In the genomic region with DNA sequence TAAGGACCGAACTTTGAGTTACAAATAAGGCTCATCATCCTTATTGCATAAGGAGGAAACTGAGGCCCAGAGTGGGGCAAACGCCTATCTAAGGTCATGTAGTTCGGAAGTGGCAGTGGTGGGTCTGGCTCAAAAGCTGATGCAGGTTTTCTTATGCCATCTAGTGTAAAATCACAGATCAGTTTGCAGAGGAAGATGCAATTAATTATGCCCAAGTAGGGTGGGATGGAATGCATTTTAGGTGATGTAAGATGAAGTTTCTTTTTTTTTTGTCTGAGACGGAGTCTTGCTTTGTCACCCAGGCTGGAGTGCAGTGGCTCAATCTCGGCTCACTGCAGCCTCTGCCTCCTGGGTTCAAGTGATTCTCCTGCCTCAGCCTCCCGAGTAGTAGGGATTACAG, we compare ENCODE assay signal across 10 cellular contexts. TPM values are rescaled to one million over a fixed set of nuclear protein-coding genes. Genes with fewer than 3 reads are reported as not detected.
A peak's percentile ranks its signal among the peaks of the same experiment; 100 is the strongest.
DNase-seq lines count a peak whose midpoint lies in the region; ATAC-seq and TF ChIP-seq lines count a peak whose summit lies in the region.
"Not testable (repeated sequence)": the region's sequence is repeated elsewhere in the genome, so short reads cannot be mapped to it uniquely, and the experiment has no call there.
"Had no signal": no experiment of that assay in that cellular context is flagged by ENCODE, and none has a peak within 500 bp of the region (broad histone marks: within the 10 kb centered on the region; RNA-seq: fewer than 3 reads in every experiment).

No MANE protein-coding gene starts in this region.

- not testable (repeated sequence) for H3K9me2 ChIP-seq in PC-3 (replicated peaks; ENCODE audit: low read length)

- H3K4me1 ChIP-seq in ACC112 (ENCODE audit: control insufficient read depth, insufficient read depth, low read length, unreplicated experiment) (peaks cover 21% of the 10 kb centered on the region), PC-3 (ENCODE audit: insufficient read depth, low read length) (peaks cover 33% of the 10 kb centered on the region), heart right ventricle (peaks cover 8 to 33% (median 30%) of the 10 kb centered on the region in 9 donors), muscle layer of duodenum (ENCODE audit: control insufficient read depth in 1 of 2, insufficient read depth in 2 of 2, low read length in 2 of 2) (peaks cover 19 to 30% of the 10 kb centered on the region in 2 donors)
- H3K4me1 ChIP-seq in colonic mucosa: not testable (repeated sequence)

- H3K4me3 Mint-ChIP-seq in activated T-cell treated with anti-CD3 and anti-CD28 coated beads, Interleukin-2, amount 50 U/mL, for 4 hours: peak overlapping the region; percentile 100

- H3K27me3 Mint-ChIP-seq in activated T-cell treated with anti-CD3 and anti-CD28 coated beads, Interleukin-2, amount 50 U/mL, for 4 hours (ENCODE audit: low read depth): not testable (repeated sequence)

- TF ChIP-seq CTCF in GM12865 (IDR thresholded peaks at IDR 0.05; ENCODE audit: insufficient read depth, low read depth, low read length, missing control alignments); PC-3 (conservative IDR thresholded peaks at IDR 0.05; ENCODE audit: low read depth, low read length); colonic mucosa (IDR thresholded peaks at IDR 0.05); heart right ventricle (IDR thresholded peaks at IDR 0.05): not testable (repeated sequence)

- DNase-seq in GM12865 (ENCODE audit: low read depth); PC-3; activated T-cell treated with anti-CD3 and anti-CD28 coated beads, Interleukin-2, amount 50 U/mL, for 4 hours; colonic mucosa; heart right ventricle: not testable (repeated sequence)

- H3K36me3 Mint-ChIP-seq in activated T-cell treated with anti-CD3 and anti-CD28 coated beads, Interleukin-2, amount 50 U/mL, for 4 hours (ENCODE audit: insufficient read depth): peaks cover 12% of the 10 kb centered on the region

- not testable (repeated sequence) for H3K9me3 ChIP-seq in PC-3 (ENCODE audit: low read length); colonic mucosa; heart right ventricle; muscle layer of duodenum (ENCODE audit: control insufficient read depth in 1 of 2, low read length in 2 of 2)

- not testable (repeated sequence) for H3F3A ChIP-seq in PC-3 (ENCODE audit: low read length, unreplicated experiment)

- H3K27ac ChIP-seq in ACC112 (ENCODE audit: low read depth, low read length); PC-3 (ENCODE audit: low read length): not testable (repeated sequence)
- peak overlapping the region; percentile 98 for H3K27ac ChIP-seq in colonic mucosa
- peak overlapping the region in 3 of 10 donors; percentile 85 to 98 (median 93) for H3K27ac ChIP-seq in heart right ventricle
- peak overlapping the region; percentile 90 for H3K27ac ChIP-seq in muscle layer of duodenum (ENCODE audit: low read length)
- peak overlapping the region in 16 of 21 experiments; percentile 85 to 98 (median 96) for H3K27ac ChIP-seq in skin epidermis

- not testable (repeated sequence) for H2AFZ ChIP-seq in ACC112 (ENCODE audit: low read length, unreplicated experiment); PC-3 (ENCODE audit: low read length)

- H3K27me3 ChIP-seq in ACC112 (ENCODE audit: insufficient read depth, low read length); PC-3 (ENCODE audit: low read length); colonic mucosa; heart right ventricle; muscle layer of duodenum (ENCODE audit: low read depth, low read length): not testable (repeated sequence)

- H3K79me2 ChIP-seq in ACC112 (ENCODE audit: control insufficient read depth, insufficient read depth, low read length, unreplicated experiment) (peaks cover 45% of the 10 kb centered on the region), PC-3 (ENCODE audit: low read length) (peaks cover 58% of the 10 kb centered on the region)

- peaks cover 43% of the 10 kb centered on the region for H3K4me1 Mint-ChIP-seq in activated T-cell treated with anti-CD3 and anti-CD28 coated beads, Interleukin-2, amount 50 U/mL, for 4 hours (ENCODE audit: low read depth)

- peak overlapping the region; percentile 97 for H3K4me2 ChIP-seq in PC-3 (ENCODE audit: low read length)

- H3K36me3 ChIP-seq in ACC112 (ENCODE audit: insufficient read depth, low read length); PC-3 (ENCODE audit: low read depth, low read length); colonic mucosa: not testable (repeated sequence)
- H3K36me3 ChIP-seq in heart right ventricle: peaks cover 0 to 34% (median 2%) of the 10 kb centered on the region in 9 donors
- peaks cover 0 to 14% of the 10 kb centered on the region in 2 donors for H3K36me3 ChIP-seq in muscle layer of duodenum (ENCODE audit: control insufficient read depth in 1 of 2, insufficient read depth in 2 of 2, low read length in 2 of 2)

- BruUV-seq in PC-3 (replicated peaks; lab: Mats Ljungman, UMichigan): not testable (repeated sequence)

- peak overlapping the region; percentile 91 for H3K4me3 ChIP-seq in ACC112 (ENCODE audit: low read depth, low read length)
- H3K4me3 ChIP-seq in GM12865 (ENCODE audit: low read depth, low read length): peak overlapping the region; percentile 73
- H3K4me3 ChIP-seq in PC-3 (ENCODE audit: low read length): peak overlapping the region; percentile 90
- peak overlapping the region; percentile 91 for H3K4me3 ChIP-seq in colonic mucosa
- peak overlapping the region; percentile 62 to 99 (median 92) for H3K4me3 ChIP-seq in heart right ventricle
- peak overlapping the region; percentile 92 for H3K4me3 ChIP-seq in muscle layer of duodenum (ENCODE audit: low read depth in 1 of 2, low read length in 2 of 2)
- peak overlapping the region; percentile 49 to 81 (median 71) for H3K4me3 ChIP-seq in skin epidermis

- intact Hi-C loops in PC-3 (cut with micrococcal nuclease) (loop anchor here (2.0 to 5.0 kb wide), 2 partner anchors 77 to 202 kb away; no protein-coding TSS in a partner anchor), colonic mucosa (cut with DNase I) (loop anchor here (2.0 to 5.0 kb wide), 2 partner anchors 77 to 97 kb away; a partner anchor contains a TSS), heart right ventricle (cut with DNase I) (loop anchor here in 8 of 10 donors (2.0 to 10.0 kb wide), 11 partner anchors 51 to 195 kb away; a partner anchor contains a TSS)

- not testable (repeated sequence) for H3K9me3 Mint-ChIP-seq in activated T-cell treated with anti-CD3 and anti-CD28 coated beads, Interleukin-2, amount 50 U/mL, for 4 hours

- peak overlapping the region; percentile 98 for H3K9ac ChIP-seq in PC-3 (ENCODE audit: low read length)
- H3K9ac ChIP-seq in colonic mucosa (ENCODE audit: low read depth in 2 of 2, low read length in 2 of 2): peak overlapping the region; percentile 79 to 95

- POLR2A ChIA-PET in PC-3 (lab: Charles Lee; ENCODE audit: unreplicated experiment): not testable (repeated sequence)

- 51 to 53% methylated on average over 6 of the region's 6 CpGs for WGBS in heart right ventricle, 2 donors

- H4K20me1 ChIP-seq in PC-3 (ENCODE audit: low read length): peaks cover 12% of the 10 kb centered on the region; the same call in 1 of the 2 replicates

- not testable (repeated sequence) for ATAC-seq in PC-3; activated T-cell treated with anti-CD3 and anti-CD28 coated beads, Interleukin-2, amount 50 U/mL, for 4 hours; heart right ventricle

- CTCF ChIA-PET in PC-3 (lab: Charles Lee): interaction anchor here (0.5 kb wide), 1 partner anchor 55 kb away, joined by 8 read pairs; no protein-coding TSS in a partner anchor

RNA-seq across cellular contexts. Expression of a gene that starts 1.1 kb away (rescaled TPM):
- total RNA-seq in PC-3 (2014; rRNA removed) (241 and 258 TPM in 2 replicates), colonic mucosa (10 to 100 TPM; 46.1 to 68.3 TPM), heart right ventricle (10 to 100 TPM; 29.3 to 39.9 (median 34.4) TPM)
- 100 to 1,000 TPM in 2 of 3 donors, 10 to 100 TPM in 1; 97.7 to 106 (median 103) TPM for total RNA-seq in activated T-cell treated with anti-CD3 and anti-CD28 coated beads, Interleukin-2, amount 50 U/mL, for 4 hours
- polyA plus RNA-seq in heart right ventricle: 100 to 1,000 TPM in 1 of 2 donors, 10 to 100 TPM in 1; 13.6 to 117 TPM

RNA-seq across cellular contexts. Expression of a gene that starts 28.7 kb away (rescaled TPM):
- 3.2 and 11.5 TPM in 2 replicates for total RNA-seq in PC-3 (2014; rRNA removed)
- total RNA-seq in activated T-cell treated with anti-CD3 and anti-CD28 coated beads, Interleukin-2, amount 50 U/mL, for 4 hours: under 1 TPM; 0.46 to 0.82 (median 0.78) TPM
- total RNA-seq in colonic mucosa: under 1 TPM; 0.64 to 0.93 TPM
- total RNA-seq in heart right ventricle: 1 to 10 TPM in 7 of 10 donors, under 1 TPM in 3; 0.52 to 4.6 (median 1.9) TPM
- polyA plus RNA-seq in heart right ventricle: 1 to 10 TPM in 1 of 2 donors, under 1 TPM in 1; 0.66 to 1.0 TPM

RNA-seq across cellular contexts. Expression of a gene that starts 31.0 kb away (rescaled TPM):
- total RNA-seq in PC-3 (2014; rRNA removed): not detected in 2 replicates
- total RNA-seq in activated T-cell treated with anti-CD3 and anti-CD28 coated beads, Interleukin-2, amount 50 U/mL, for 4 hours: under 1 TPM; 0.20 to 0.27 (median 0.26) TPM
- under 1 TPM; 0.27 to 0.91 TPM for total RNA-seq in colonic mucosa
- 1 to 10 TPM in 6 of 10 donors, under 1 TPM in 4; 0.24 to 3.4 (median 1.2) TPM for total RNA-seq in heart right ventricle
- 1 to 10 TPM; 1.0 to 1.3 TPM for polyA plus RNA-seq in heart right ventricle
- total RNA-seq: cerebellum, HT-29 had no signal
